32 cellular contexts compared by ENCODE assay signal in the genomic region with DNA sequence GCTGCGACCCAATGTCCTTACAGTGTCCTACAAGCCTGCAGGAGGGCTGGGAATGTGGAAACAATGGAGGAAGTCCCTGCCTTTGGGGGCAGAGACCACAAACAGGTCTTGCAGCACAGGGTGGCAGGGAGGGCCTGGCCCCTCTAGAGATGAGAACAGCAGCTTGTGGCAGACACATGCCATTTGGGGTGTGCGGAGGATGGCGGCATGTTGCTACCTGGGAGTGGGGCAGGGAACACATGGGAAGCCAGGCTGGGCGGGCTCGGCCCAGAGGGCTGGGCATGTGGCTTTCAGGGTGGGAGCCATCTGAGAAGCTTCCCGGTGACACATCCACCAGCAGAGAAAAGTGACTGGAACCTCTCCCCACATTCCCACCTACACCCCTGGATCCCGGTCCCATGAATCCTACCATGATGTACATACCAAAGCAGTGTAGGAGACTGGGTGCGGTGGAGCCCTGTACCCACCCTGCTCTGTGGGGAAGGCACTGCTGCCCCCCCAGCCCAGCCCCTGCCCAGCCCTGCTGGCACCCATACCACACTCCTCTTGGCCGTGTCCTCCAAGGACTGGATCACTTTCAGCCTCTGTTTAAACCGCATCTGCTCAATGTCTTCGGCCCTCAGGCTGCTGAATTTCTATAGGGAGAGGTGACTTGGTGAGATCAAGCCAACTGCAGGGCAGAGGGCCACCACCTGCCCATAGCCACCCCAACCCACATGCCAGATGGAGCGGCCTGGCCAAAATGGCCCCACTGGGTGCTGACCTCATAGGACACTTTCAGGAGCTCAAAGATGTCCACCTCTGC.
"Had no signal": no experiment of that assay in that cellular context is flagged by ENCODE, and none has a peak within 500 bp of the region (broad histone marks: within the 10 kb centered on the region; RNA-seq: fewer than 3 reads in every experiment).

No MANE protein-coding gene starts in this region.

- H3K27ac ChIP-seq: adrenal gland, ascending aorta, cardiac muscle cell, pancreas, psoas muscle, sigmoid colon, suprapubic skin, tibial artery, WERI-Rb-1 had no signal

- ATAC-seq: heart left ventricle; left lobe of liver; natural killer cell treated with Interleukin-12 subunit alpha and Interleukin-12 subunit beta and Interleukin-15 and Interleukin-18, amount 100 ng/mL, for 72 hours; pancreas; psoas muscle had no signal

- DNase-seq: activated CD4-positive, alpha-beta memory T cell treated with anti-CD3 and anti-CD28 coated beads for 36 hours; activated CD4-positive, alpha-beta T cell treated with anti-CD3 and anti-CD28 coated beads, Interleukin-2, amount 10 ng/mL, durations not matched to agents 24 days and 14 days; activated CD4-positive, CD25-positive, alpha-beta regulatory T cell treated with anti-CD3 and anti-CD28 coated beads, Interleukin-2, amount 50 U/mL, for 72 hours; activated CD8-positive, alpha-beta memory T cell treated with anti-CD3 and anti-CD28 coated beads, Interleukin-2, amount 50 U/mL, for 4 hours; activated effector memory CD4-positive, alpha-beta T cell treated with anti-CD3 and anti-CD28 coated beads, Interleukin-2, amount 50 U/mL, for 16 hours; activated naive CD4-positive, alpha-beta T cell treated with anti-CD3 and anti-CD28 coated beads for 36 hours; activated naive CD8-positive, alpha-beta T cell treated with anti-CD3 and anti-CD28 coated beads for 36 hours; activated T-cell treated with anti-CD3 and anti-CD28 coated beads, Interleukin-2, amount 50 U/mL, for 1 hour; adrenal gland; heart left ventricle; hypothalamus; kidney glomerular epithelial cell; mesendoderm; psoas muscle; sigmoid colon; small intestine; stimulated activated CD4-positive, alpha-beta T cell treated with anti-CD3 and anti-CD28 coated beads, Interleukin-15, amount 100 ng/mL, for 24 hours; stimulated activated CD4-positive, alpha-beta T cell treated with anti-CD3 and anti-CD28 coated beads, Interleukin-2, amount 100 ng/mL, for 24 hours; stimulated activated naive CD4-positive, alpha-beta T cell; T-helper 9 cell; tibial artery; WERI-Rb-1 had no signal

- H3K27ac Mint-ChIP-seq: activated CD4-positive, alpha-beta memory T cell treated with anti-CD3 and anti-CD28 coated beads for 36 hours; activated CD4-positive, alpha-beta T cell treated with anti-CD3 and anti-CD28 coated beads, Interleukin-2, amount 10 ng/mL, durations not matched to agents 24 days and 14 days; activated naive CD4-positive, alpha-beta T cell treated with anti-CD3 and anti-CD28 coated beads for 36 hours; activated naive CD8-positive, alpha-beta T cell treated with anti-CD3 and anti-CD28 coated beads for 36 hours; activated T-helper 1 cell treated with anti-CD3 and anti-CD28 coated beads, Interleukin-12 subunit alpha, Interleukin-12 subunit beta, Interleukin-2, Interleukin-4 antibody, amounts not matched to agents 30 ng/mL and 10 ng/mL and 1 ng/mL, durations not matched to agents 14 hours and 24 hours and 36 hours; brain; natural killer cell treated with Interleukin-12 subunit alpha and Interleukin-12 subunit beta and Interleukin-15 and Interleukin-18, amount 100 ng/mL, for 72 hours; T-helper 1 cell treated with Interleukin-12 subunit alpha and Interleukin-12 subunit beta and Interleukin-4 antibody, amounts not matched to agents 30 μg/mL and 1 μg/mL, for 36 hours had no signal

- H3K27me3 Mint-ChIP-seq: activated CD4-positive, alpha-beta memory T cell treated with anti-CD3 and anti-CD28 coated beads for 36 hours; activated CD4-positive, alpha-beta T cell treated with anti-CD3 and anti-CD28 coated beads, Interleukin-2, amount 10 ng/mL, durations not matched to agents 24 days and 14 days; activated naive CD8-positive, alpha-beta T cell treated with anti-CD3 and anti-CD28 coated beads for 36 hours; natural killer cell treated with Interleukin-12 subunit alpha and Interleukin-12 subunit beta and Interleukin-15 and Interleukin-18, amount 100 ng/mL, for 72 hours had no signal

- H3K4me3 Mint-ChIP-seq: activated CD4-positive, alpha-beta memory T cell treated with anti-CD3 and anti-CD28 coated beads for 36 hours; activated CD4-positive, alpha-beta T cell treated with anti-CD3 and anti-CD28 coated beads, Interleukin-2, amount 10 ng/mL, durations not matched to agents 24 days and 14 days; activated naive CD4-positive, alpha-beta T cell treated with anti-CD3 and anti-CD28 coated beads for 36 hours; activated naive CD8-positive, alpha-beta T cell treated with anti-CD3 and anti-CD28 coated beads for 36 hours; activated T-helper 1 cell treated with anti-CD3 and anti-CD28 coated beads, Interleukin-12 subunit alpha, Interleukin-12 subunit beta, Interleukin-2, Interleukin-4 antibody, amounts not matched to agents 30 ng/mL and 10 ng/mL and 1 ng/mL, durations not matched to agents 14 hours and 24 hours and 36 hours; brain; natural killer cell treated with Interleukin-12 subunit alpha and Interleukin-12 subunit beta and Interleukin-15 and Interleukin-18, amount 100 ng/mL, for 72 hours; T-helper 1 cell treated with Interleukin-12 subunit alpha and Interleukin-12 subunit beta and Interleukin-4 antibody, amounts not matched to agents 30 μg/mL and 1 μg/mL, for 36 hours had no signal

- H3K9me3 ChIP-seq: adrenal gland, ascending aorta, heart left ventricle, pancreas, psoas muscle, sigmoid colon, suprapubic skin, tibial artery had no signal

- H3K4me1 Mint-ChIP-seq: activated CD4-positive, alpha-beta T cell treated with anti-CD3 and anti-CD28 coated beads, Interleukin-2, amount 10 ng/mL, durations not matched to agents 24 days and 14 days; activated naive CD8-positive, alpha-beta T cell treated with anti-CD3 and anti-CD28 coated beads for 36 hours; brain had no signal

- H3K27me3 ChIP-seq: adrenal gland, ascending aorta, cardiac muscle cell, heart left ventricle, pancreas, sigmoid colon, suprapubic skin, tibial artery had no signal

- H3K9me3 Mint-ChIP-seq: activated CD4-positive, alpha-beta memory T cell treated with anti-CD3 and anti-CD28 coated beads for 36 hours; activated CD4-positive, alpha-beta T cell treated with anti-CD3 and anti-CD28 coated beads, Interleukin-2, amount 10 ng/mL, durations not matched to agents 24 days and 14 days; activated naive CD4-positive, alpha-beta T cell treated with anti-CD3 and anti-CD28 coated beads for 36 hours; activated naive CD8-positive, alpha-beta T cell treated with anti-CD3 and anti-CD28 coated beads for 36 hours; activated T-helper 1 cell treated with anti-CD3 and anti-CD28 coated beads, Interleukin-12 subunit alpha, Interleukin-12 subunit beta, Interleukin-2, Interleukin-4 antibody, amounts not matched to agents 30 ng/mL and 10 ng/mL and 1 ng/mL, durations not matched to agents 14 hours and 24 hours and 36 hours; brain; natural killer cell treated with Interleukin-12 subunit alpha and Interleukin-12 subunit beta and Interleukin-15 and Interleukin-18, amount 100 ng/mL, for 72 hours; T-helper 1 cell treated with Interleukin-12 subunit alpha and Interleukin-12 subunit beta and Interleukin-4 antibody, amounts not matched to agents 30 μg/mL and 1 μg/mL, for 36 hours had no signal

- H3K4me1 ChIP-seq: adrenal gland, ascending aorta, pancreas, sigmoid colon, suprapubic skin, tibial artery had no signal

- H3K4me3 ChIP-seq: adrenal gland, ascending aorta, cardiac muscle cell, heart left ventricle, lung, pancreas, psoas muscle, sigmoid colon, suprapubic skin, tibial artery had no signal
